Comparison of ENCODE assay signal across 1 cellular context in the genomic region with DNA sequence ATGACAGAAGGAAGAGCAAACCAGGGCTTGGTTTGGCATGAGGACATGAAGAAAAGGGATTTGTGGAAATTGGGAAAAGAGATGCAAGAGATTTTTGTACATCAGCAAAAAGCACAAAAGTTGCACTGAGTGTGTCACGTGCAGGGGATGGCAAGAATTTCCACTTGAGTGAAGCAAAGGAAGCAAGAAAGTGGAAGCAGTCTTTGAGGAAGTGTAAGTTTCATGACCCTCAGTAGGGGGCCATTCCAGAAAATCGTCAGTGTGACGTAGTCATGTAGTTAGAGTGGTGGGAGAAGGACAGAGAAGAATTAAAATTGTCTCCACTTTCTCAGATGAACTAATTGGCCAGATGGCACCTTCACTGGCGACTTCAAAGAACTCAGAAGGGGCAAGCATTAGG.
TF ChIP-seq lines count a peak whose summit lies in the region.

No MANE protein-coding gene starts in this region.

TF ChIP-seq in GM23338, 12 proteins besides CTCF, POLR2A, EP300 and RAD21 (continued from another document):
- TF ChIP-seq, protein P1, sequence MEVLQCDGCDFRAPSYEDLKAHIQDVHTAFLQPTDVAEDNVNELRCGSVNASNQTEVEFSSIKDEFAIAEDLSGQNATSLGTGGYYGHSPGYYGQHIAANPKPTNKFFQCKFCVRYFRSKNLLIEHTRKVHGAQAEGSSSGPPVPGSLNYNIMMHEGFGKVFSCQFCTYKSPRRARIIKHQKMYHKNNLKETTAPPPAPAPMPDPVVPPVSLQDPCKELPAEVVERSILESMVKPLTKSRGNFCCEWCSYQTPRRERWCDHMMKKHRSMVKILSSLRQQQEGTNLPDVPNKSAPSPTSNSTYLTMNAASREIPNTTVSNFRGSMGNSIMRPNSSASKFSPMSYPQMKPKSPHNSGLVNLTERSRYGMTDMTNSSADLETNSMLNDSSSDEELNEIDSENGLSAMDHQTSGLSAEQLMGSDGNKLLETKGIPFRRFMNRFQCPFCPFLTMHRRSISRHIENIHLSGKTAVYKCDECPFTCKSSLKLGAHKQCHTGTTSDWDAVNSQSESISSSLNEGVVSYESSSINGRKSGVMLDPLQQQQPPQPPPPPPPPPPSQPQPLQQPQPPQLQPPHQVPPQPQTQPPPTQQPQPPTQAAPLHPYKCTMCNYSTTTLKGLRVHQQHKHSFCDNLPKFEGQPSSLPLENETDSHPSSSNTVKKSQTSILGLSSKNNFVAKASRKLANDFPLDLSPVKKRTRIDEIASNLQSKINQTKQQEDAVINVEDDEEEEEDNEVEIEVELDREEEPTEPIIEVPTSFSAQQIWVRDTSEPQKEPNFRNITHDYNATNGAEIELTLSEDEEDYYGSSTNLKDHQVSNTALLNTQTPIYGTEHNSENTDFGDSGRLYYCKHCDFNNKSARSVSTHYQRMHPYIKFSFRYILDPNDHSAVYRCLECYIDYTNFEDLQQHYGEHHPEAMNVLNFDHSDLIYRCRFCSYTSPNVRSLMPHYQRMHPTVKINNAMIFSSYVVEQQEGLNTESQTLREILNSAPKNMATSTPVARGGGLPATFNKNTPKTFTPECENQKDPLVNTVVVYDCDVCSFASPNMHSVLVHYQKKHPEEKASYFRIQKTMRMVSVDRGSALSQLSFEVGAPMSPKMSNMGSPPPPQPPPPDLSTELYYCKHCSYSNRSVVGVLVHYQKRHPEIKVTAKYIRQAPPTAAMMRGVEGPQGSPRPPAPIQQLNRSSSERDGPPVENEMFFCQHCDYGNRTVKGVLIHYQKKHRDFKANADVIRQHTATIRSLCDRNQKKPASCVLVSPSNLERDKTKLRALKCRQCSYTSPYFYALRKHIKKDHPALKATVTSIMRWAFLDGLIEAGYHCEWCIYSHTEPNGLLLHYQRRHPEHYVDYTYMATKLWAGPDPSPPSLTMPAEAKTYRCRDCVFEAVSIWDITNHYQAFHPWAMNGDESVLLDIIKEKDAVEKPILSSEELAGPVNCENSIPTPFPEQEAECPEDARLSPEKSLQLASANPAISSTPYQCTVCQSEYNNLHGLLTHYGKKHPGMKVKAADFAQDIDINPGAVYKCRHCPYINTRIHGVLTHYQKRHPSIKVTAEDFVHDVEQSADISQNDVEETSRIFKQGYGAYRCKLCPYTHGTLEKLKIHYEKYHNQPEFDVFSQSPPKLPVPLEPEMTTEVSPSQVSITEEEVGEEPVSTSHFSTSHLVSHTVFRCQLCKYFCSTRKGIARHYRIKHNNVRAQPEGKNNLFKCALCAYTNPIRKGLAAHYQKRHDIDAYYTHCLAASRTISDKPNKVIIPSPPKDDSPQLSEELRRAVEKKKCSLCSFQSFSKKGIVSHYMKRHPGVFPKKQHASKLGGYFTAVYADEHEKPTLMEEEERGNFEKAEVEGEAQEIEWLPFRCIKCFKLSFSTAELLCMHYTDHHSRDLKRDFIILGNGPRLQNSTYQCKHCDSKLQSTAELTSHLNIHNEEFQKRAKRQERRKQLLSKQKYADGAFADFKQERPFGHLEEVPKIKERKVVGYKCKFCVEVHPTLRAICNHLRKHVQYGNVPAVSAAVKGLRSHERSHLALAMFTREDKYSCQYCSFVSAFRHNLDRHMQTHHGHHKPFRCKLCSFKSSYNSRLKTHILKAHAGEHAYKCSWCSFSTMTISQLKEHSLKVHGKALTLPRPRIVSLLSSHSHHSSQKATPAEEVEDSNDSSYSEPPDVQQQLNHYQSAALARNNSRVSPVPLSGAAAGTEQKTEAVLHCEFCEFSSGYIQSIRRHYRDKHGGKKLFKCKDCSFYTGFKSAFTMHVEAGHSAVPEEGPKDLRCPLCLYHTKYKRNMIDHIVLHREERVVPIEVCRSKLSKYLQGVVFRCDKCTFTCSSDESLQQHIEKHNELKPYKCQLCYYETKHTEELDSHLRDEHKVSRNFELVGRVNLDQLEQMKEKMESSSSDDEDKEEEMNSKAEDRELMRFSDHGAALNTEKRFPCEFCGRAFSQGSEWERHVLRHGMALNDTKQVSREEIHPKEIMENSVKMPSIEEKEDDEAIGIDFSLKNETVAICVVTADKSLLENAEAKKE (CRISPR knock-in tag; IDR thresholded peaks at IDR 0.05), result no peak
- TF ChIP-seq POLR2AphosphoS5 (IDR thresholded peaks at IDR 0.05; ENCODE audit: low read depth) (no peak), CREB1 (CRISPR knock-in tag; IDR thresholded peaks at IDR 0.05; ENCODE audit: low read depth) (no peak), ZNF331 (CRISPR knock-in tag; IDR thresholded peaks at IDR 0.05; ENCODE audit: low read depth) (no peak), STAT1 (IDR thresholded peaks at IDR 0.05; ENCODE audit: unreplicated experiment) (no peak), JUNB (IDR thresholded peaks at IDR 0.05; ENCODE audit: unreplicated experiment) (no peak)
- TF ChIP-seq, protein P2, sequence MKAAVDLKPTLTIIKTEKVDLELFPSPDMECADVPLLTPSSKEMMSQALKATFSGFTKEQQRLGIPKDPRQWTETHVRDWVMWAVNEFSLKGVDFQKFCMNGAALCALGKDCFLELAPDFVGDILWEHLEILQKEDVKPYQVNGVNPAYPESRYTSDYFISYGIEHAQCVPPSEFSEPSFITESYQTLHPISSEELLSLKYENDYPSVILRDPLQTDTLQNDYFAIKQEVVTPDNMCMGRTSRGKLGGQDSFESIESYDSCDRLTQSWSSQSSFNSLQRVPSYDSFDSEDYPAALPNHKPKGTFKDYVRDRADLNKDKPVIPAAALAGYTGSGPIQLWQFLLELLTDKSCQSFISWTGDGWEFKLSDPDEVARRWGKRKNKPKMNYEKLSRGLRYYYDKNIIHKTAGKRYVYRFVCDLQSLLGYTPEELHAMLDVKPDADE (IDR thresholded peaks at IDR 0.05), result no peak
- TF ChIP-seq, protein P3, sequence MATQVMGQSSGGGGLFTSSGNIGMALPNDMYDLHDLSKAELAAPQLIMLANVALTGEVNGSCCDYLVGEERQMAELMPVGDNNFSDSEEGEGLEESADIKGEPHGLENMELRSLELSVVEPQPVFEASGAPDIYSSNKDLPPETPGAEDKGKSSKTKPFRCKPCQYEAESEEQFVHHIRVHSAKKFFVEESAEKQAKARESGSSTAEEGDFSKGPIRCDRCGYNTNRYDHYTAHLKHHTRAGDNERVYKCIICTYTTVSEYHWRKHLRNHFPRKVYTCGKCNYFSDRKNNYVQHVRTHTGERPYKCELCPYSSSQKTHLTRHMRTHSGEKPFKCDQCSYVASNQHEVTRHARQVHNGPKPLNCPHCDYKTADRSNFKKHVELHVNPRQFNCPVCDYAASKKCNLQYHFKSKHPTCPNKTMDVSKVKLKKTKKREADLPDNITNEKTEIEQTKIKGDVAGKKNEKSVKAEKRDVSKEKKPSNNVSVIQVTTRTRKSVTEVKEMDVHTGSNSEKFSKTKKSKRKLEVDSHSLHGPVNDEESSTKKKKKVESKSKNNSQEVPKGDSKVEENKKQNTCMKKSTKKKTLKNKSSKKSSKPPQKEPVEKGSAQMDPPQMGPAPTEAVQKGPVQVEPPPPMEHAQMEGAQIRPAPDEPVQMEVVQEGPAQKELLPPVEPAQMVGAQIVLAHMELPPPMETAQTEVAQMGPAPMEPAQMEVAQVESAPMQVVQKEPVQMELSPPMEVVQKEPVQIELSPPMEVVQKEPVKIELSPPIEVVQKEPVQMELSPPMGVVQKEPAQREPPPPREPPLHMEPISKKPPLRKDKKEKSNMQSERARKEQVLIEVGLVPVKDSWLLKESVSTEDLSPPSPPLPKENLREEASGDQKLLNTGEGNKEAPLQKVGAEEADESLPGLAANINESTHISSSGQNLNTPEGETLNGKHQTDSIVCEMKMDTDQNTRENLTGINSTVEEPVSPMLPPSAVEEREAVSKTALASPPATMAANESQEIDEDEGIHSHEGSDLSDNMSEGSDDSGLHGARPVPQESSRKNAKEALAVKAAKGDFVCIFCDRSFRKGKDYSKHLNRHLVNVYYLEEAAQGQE (IDR thresholded peaks at IDR 0.05; ENCODE audit: unreplicated experiment), result no peak
TF ChIP-seq in GM23338: peak in this region for 0.
